1 cellular context compared by ENCODE assay signal in genomic region chr12:401235-402126, GRCh38.
TF ChIP-seq lines count a peak whose summit lies in the region.

Gene CCDC77 (plus strand): TSS chr12:401644. CDS start chr12:409384, 7,740 bp downstream.

TF ChIP-seq in A549, 52 proteins besides CTCF, POLR2A, EP300 and RAD21 (continued from another document):
- TF ChIP-seq BHLHE40 (IDR thresholded peaks at IDR 0.05; ENCODE audit: low read depth, low read length) (no peak), EHF (CRISPR knock-in tag; IDR thresholded peaks at IDR 0.05) (no peak), NFE2L2 (conservative IDR thresholded peaks at IDR 0.05; ENCODE audit: low read length) (no peak), CBX2 (IDR thresholded peaks at IDR 0.05; ENCODE audit: borderline replicate concordance, low read depth) (no peak), ZC3H11A (IDR thresholded peaks at IDR 0.05) (no peak), FOSL2 (IDR thresholded peaks at IDR 0.05) (no peak), FOSL2 (CRISPR knock-in tag; IDR thresholded peaks at IDR 0.05) (no peak), HMGXB4 (CRISPR knock-in tag; IDR thresholded peaks at IDR 0.05; ENCODE audit: borderline replicate concordance) (no peak)
